In genomic region chr21:41283211-41283818, GRCh38 we compare ENCODE assay signal across 9 cellular contexts. TPM values are rescaled to one million over a fixed set of nuclear protein-coding genes. Genes with fewer than 3 reads are reported as not detected.
DNase-seq lines count a peak whose midpoint lies in the region; ATAC-seq and TF ChIP-seq lines count a peak whose summit lies in the region.
"Had no signal": no experiment of that assay in that cellular context is flagged by ENCODE, and none has a peak within 500 bp of the region (broad histone marks: within the 10 kb centered on the region; RNA-seq: fewer than 3 reads in every experiment).

No MANE protein-coding gene starts in this region.

- H2AFZ ChIP-seq in HCT116 (ENCODE audit: low read depth, low read length, poor library complexity, severe bottlenecking) = no peak overlapping the region

- H3K4me1 Mint-ChIP-seq in T-cell = no peaks in the 10 kb centered on the region

- peak overlapping the region in 1 of 2 donors; percentile 51 for H3K27ac Mint-ChIP-seq in T-cell

- DNase-seq in DMS153 treated with DMSO at 0.1 percent for 48 hours (lab: John Stamatoyannopoulos, UW; ENCODE audit: unreplicated experiment) (peak; percentile 61), HCT116 (ENCODE audit: low read depth, low spot score) (peak; percentile 39), NCI-H1930 (lab: John Stamatoyannopoulos, UW) (peak; percentile 22 to 59), T-cell (peak in 31 of 34 experiments; percentile 10 to 57 (median 35)), cerebellar cortex (ENCODE audit: low spot score) (peak; percentile 61), kidney glomerular epithelial cell (lab: John Stamatoyannopoulos, UW) (peak; percentile 81)
- peak; percentile 5 for DNase-seq in stimulated activated CD8-positive, alpha-beta memory T cell treated with anti-CD3 and anti-CD28 coated beads, Interleukin-12 subunit alpha, Interleukin-12 subunit beta, amount 100 ng/mL, for 24 hours (ENCODE audit: extremely low read depth)

- POLR2A ChIA-PET in HCT116 (lab: Charles Lee) (interaction anchor here (1.6 kb wide), 1 partner anchor 176 kb away, joined by 3 read pairs; no protein-coding TSS in a partner anchor), T-cell (lab: Charles Lee) (interaction anchor here (0.6 kb wide), 2 partner anchors 74 to 560 kb away, joined by 3 read pairs; no protein-coding TSS in a partner anchor)

- H3K4me3 Mint-ChIP-seq in T-cell = no peak overlapping the region

- no peaks in the 10 kb centered on the region for H4K20me1 ChIP-seq in HCT116 (ENCODE audit: insufficient read depth)

- BruUV-seq in HCT116 (replicated peaks; lab: Mats Ljungman, UMichigan) = no TSS peak

- no peak overlapping the region for H3K4me3 ChIP-seq in HCT116 (replicated peaks in 1 of 2; ENCODE audit: low read depth in 1 of 2, low read length in 2 of 2)

- no peaks in the 10 kb centered on the region for H3K9me3 ChIP-seq in HCT116 (ENCODE audit: control insufficient read depth in 1 of 2, insufficient read depth in 1 of 2, low read depth in 1 of 2, low read length in 2 of 2)

- CTCF ChIA-PET in HCT116 (lab: Charles Lee) = interaction anchor here (0.6 to 3.5 kb wide), 32 partner anchors 9 to 834 kb away, joined by 3 to 82 read pairs (median 5); partner anchors contain the start of gene MX2
- CTCF ChIA-PET in T-cell (lab: Charles Lee) = interaction anchor here (0.5 to 2.7 kb wide), 23 partner anchors 30 to 835 kb away, joined by 3 to 39 read pairs (median 4); partner anchors contain the start of genes MX1 (in 1 of the 2) and MX2 (in 1 of the 2)

- H3K79me2 ChIP-seq in HCT116 (ENCODE audit: insufficient read depth, low read length) = no peaks in the 10 kb centered on the region

- ATAC-seq in HCT116 (peak; percentile 94), T-cell (replicated peaks in 1 of 4) (peak; percentile 81 to 94 (median 92)), HG03469 (IDR thresholded peaks at IDR 0.05; ENCODE audit: unreplicated experiment) (no peak)

- TF ChIP-seq POLR2A in HCT116 (IDR thresholded peaks at IDR 0.05; ENCODE audit: borderline replicate concordance, extremely low read depth, insufficient read depth, insufficient read length) = no peak

- no peaks in the 10 kb centered on the region for H3K9me3 Mint-ChIP-seq in T-cell

- no peak overlapping the region for H3K4me2 ChIP-seq in HCT116 (ENCODE audit: low read length)

- TF ChIP-seq RAD21 in HCT116 (IDR thresholded peaks at IDR 0.05; ENCODE audit: low read depth) = peak; percentile 76

- intact Hi-C loops in HCT116 (cut with micrococcal nuclease) = loop anchor here (1.0 to 5.0 kb wide), 4 partner anchors 77 to 494 kb away; no protein-coding TSS in a partner anchor

- H3K27me3 Mint-ChIP-seq in T-cell = peaks cover 18 to 26% of the 10 kb centered on the region in 2 donors

- H3K9ac ChIP-seq in HCT116 (ENCODE audit: low read length) = no peak overlapping the region

- no peaks in the 10 kb centered on the region for H3K36me3 Mint-ChIP-seq in T-cell

- H3K4me1 ChIP-seq in HCT116 (ENCODE audit: control insufficient read depth in 1 of 2, insufficient read depth in 2 of 2, low read length in 2 of 2) = no peaks in the 10 kb centered on the region

- no peaks in the 10 kb centered on the region for H3K36me3 ChIP-seq in HCT116 (ENCODE audit: control insufficient read depth in 1 of 2, insufficient read depth in 2 of 2, low read length in 2 of 2)

- H3K27me3 ChIP-seq in HCT116 (ENCODE audit: insufficient read depth, low read length) = peaks cover 5% of the 10 kb centered on the region; the same call in 1 of the 2 replicates

- no peaks in the 10 kb centered on the region for H3K9me2 ChIP-seq in HCT116 (ENCODE audit: insufficient read depth)

- RAD21 ChIA-PET in HCT116 (lab: Charles Lee; ENCODE audit: low non-redundant PET in 1 of 2, low total read pairs in 2 of 2, uncharacterized antibody in 2 of 2, unreplicated experiment in 2 of 2) = interaction anchor here (0.6 to 2.5 kb wide), 11 partner anchors 77 to 329 kb away, joined by 3 to 14 read pairs (median 4); no protein-coding TSS in a partner anchor

- no peak overlapping the region for H3K27ac ChIP-seq in HCT116 (ENCODE audit: low read depth, low read length)

- TF ChIP-seq CTCF in HCT116 (IDR thresholded peaks at IDR 0.05 in 2 of 3, conservative IDR thresholded peaks at IDR 0.05 in 1 of 3; ENCODE audit: borderline replicate concordance in 1 of 3, insufficient read depth in 1 of 3, low read depth in 2 of 3, low read length in 2 of 3) = peak; percentile 48 to 81 (median 73); a peak in 5 of 6 replicates

TF ChIP-seq in HCT116, 20 proteins besides CTCF, POLR2A, EP300 and RAD21:
- TF ChIP-seq CEBPB (IDR thresholded peaks at IDR 0.05; ENCODE audit: low read depth) (no peak), EZH2 (IDR thresholded peaks at IDR 0.05) (no peak), POLR2AphosphoS5 (IDR thresholded peaks at IDR 0.05; ENCODE audit: low read depth, low read length) (no peak), SIN3A (IDR thresholded peaks at IDR 0.05; ENCODE audit: low read depth) (no peak), TCF7L2 (IDR thresholded peaks at IDR 0.05; ENCODE audit: borderline replicate concordance, extremely low read depth, insufficient read depth, insufficient read length) (no peak), EZH2phosphoT487 (IDR thresholded peaks at IDR 0.05; ENCODE audit: borderline replicate concordance) (no peak), SP1 (IDR thresholded peaks at IDR 0.05; ENCODE audit: low read depth) (no peak), SRF (IDR thresholded peaks at IDR 0.05; ENCODE audit: low read depth) (no peak), ELF1 (IDR thresholded peaks at IDR 0.05; ENCODE audit: borderline replicate concordance, low read depth) (no peak), JUND (IDR thresholded peaks at IDR 0.05) (no peak), FOSL1 (IDR thresholded peaks at IDR 0.05; ENCODE audit: low read depth) (no peak)
- TF ChIP-seq, protein P1, sequence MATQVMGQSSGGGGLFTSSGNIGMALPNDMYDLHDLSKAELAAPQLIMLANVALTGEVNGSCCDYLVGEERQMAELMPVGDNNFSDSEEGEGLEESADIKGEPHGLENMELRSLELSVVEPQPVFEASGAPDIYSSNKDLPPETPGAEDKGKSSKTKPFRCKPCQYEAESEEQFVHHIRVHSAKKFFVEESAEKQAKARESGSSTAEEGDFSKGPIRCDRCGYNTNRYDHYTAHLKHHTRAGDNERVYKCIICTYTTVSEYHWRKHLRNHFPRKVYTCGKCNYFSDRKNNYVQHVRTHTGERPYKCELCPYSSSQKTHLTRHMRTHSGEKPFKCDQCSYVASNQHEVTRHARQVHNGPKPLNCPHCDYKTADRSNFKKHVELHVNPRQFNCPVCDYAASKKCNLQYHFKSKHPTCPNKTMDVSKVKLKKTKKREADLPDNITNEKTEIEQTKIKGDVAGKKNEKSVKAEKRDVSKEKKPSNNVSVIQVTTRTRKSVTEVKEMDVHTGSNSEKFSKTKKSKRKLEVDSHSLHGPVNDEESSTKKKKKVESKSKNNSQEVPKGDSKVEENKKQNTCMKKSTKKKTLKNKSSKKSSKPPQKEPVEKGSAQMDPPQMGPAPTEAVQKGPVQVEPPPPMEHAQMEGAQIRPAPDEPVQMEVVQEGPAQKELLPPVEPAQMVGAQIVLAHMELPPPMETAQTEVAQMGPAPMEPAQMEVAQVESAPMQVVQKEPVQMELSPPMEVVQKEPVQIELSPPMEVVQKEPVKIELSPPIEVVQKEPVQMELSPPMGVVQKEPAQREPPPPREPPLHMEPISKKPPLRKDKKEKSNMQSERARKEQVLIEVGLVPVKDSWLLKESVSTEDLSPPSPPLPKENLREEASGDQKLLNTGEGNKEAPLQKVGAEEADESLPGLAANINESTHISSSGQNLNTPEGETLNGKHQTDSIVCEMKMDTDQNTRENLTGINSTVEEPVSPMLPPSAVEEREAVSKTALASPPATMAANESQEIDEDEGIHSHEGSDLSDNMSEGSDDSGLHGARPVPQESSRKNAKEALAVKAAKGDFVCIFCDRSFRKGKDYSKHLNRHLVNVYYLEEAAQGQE (IDR thresholded peaks at IDR 0.05; ENCODE audit: low read depth) = no peak

RNA-seq across cellular contexts. Expression of gene FAM3B, which starts 33.3 kb away (rescaled TPM):
- total RNA-seq in HCT116 (2021; ENCODE audit: unreplicated experiment) (not detected), T-cell (not detected)
- polyA plus RNA-seq in HCT116 (2012) = 0.16 TPM in 1 of 2 replicates, not detected in the other
- total RNA-seq: activated CD8-positive, alpha-beta memory T cell treated with anti-CD3 and anti-CD28 coated beads for 36 hours had no signal

Comparison
In these comparisons a context has a peak if more than half of its experiments do, and no peak if none do; other contexts are left out.
1. DNase-seq: peak in every context shown above with its lines; median percentile 81 in kidney glomerular epithelial cell; 61 in DMS153 treated with DMSO at 0.1 percent for 48 hours; 61 in cerebellar cortex; 40 in NCI-H1930; 39 in HCT116; 35 in T-cell; 5 in stimulated activated CD8-positive, alpha-beta memory T cell treated with anti-CD3 and anti-CD28 coated beads, Interleukin-12 subunit alpha, Interleukin-12 subunit beta, amount 100 ng/mL, for 24 hours.